12 cellular contexts compared by ENCODE assay signal in genomic region chr19:18866800-18867123, GRCh38. TPM values are rescaled to one million over a fixed set of nuclear protein-coding genes. Genes with fewer than 3 reads are reported as not detected.
A peak's percentile ranks its signal among the peaks of the same experiment; 100 is the strongest.
DNase-seq lines count a peak whose midpoint lies in the region; ATAC-seq and TF ChIP-seq lines count a peak whose summit lies in the region.
"Had no signal": no experiment of that assay in that cellular context is flagged by ENCODE, and none has a peak within 500 bp of the region (broad histone marks: within the 10 kb centered on the region; RNA-seq: fewer than 3 reads in every experiment).

No MANE protein-coding gene starts in this region.

- no peak overlapping the region for H3K9ac ChIP-seq in PC-3 (ENCODE audit: low read length)

- H3K27ac Mint-ChIP-seq in endothelial cell (ENCODE audit: unreplicated experiment), result peak overlapping the region; percentile 61
- peak overlapping the region; percentile 59 for H3K27ac Mint-ChIP-seq in stimulated activated naive B cell treated with anti-CD40 and anti-IgM and Interleukin-4, amounts not matched to agents 10 μg/mL and 1 μg/mL and 100 μg/mL, for 72 hours

- DNase-seq in PC-3 (no peak), endothelial cell (ENCODE audit: low spot score) (no peak), MV-4-11 (lab: John Stamatoyannopoulos, UW) (no peak), glomerular visceral epithelial cell (ENCODE audit: extremely low spot score) (no peak)
- DNase-seq in stimulated activated naive B cell treated with anti-CD40 and anti-IgM and Interleukin-4, amounts not matched to agents 10 μg/mL and 1 μg/mL and 100 μg/mL, for 72 hours, result no peak
- DNase-seq in stimulated activated CD4-positive, alpha-beta T cell treated with anti-CD3 and anti-CD28 coated beads, Interleukin-12 subunit alpha, Interleukin-12 subunit beta, amount 100 ng/mL, for 4 hours, result no peak
- DNase-seq: DMS 273 treated with DMSO at 0.1 percent for 48 hours, NCI-H187, tibial artery had no signal

- H3K79me2 ChIP-seq in PC-3 (ENCODE audit: low read length), result no peaks in the 10 kb centered on the region

- no peak overlapping the region for H3K4me2 ChIP-seq in PC-3 (ENCODE audit: low read length)
- H3K4me2 ChIP-seq: BLaER1 treated with 17β-estradiol and CSF1 and Interleukin-3, amounts not matched to agents 10 nM and 100 nM had no signal

- H3K36me3 ChIP-seq in HEK293 (ENCODE audit: control insufficient read depth in 2 of 2, insufficient read depth in 1 of 2, low read length in 2 of 2) (peaks cover 18 to 68% of the 10 kb centered on the region in 2 experiments; a peak in 2 of 3 replicates), PC-3 (ENCODE audit: low read depth, low read length) (peaks cover 37% of the 10 kb centered on the region)

- H3K4me1 ChIP-seq in HEK293 (ENCODE audit: control insufficient read depth, insufficient read depth, low read length), result peaks cover 4% of the 10 kb centered on the region
- no peaks in the 10 kb centered on the region for H3K4me1 ChIP-seq in PC-3 (ENCODE audit: insufficient read depth, low read length)

- no peak for TF ChIP-seq CTCF in HEK293 (tag by site-specific recombination; IDR thresholded peaks at IDR 0.05)
- TF ChIP-seq CTCF in PC-3 (conservative IDR thresholded peaks at IDR 0.05; ENCODE audit: low read depth, low read length), result peak; percentile 47
- TF ChIP-seq CTCF in endothelial cell (IDR thresholded peaks at IDR 0.05; ENCODE audit: unreplicated experiment), result peak; percentile 28

- peaks cover 16% of the 10 kb centered on the region for H3K27me3 Mint-ChIP-seq in endothelial cell (ENCODE audit: unreplicated experiment)
- peaks cover 11 to 13% of the 10 kb centered on the region in 2 donors for H3K27me3 Mint-ChIP-seq in stimulated activated naive B cell treated with anti-CD40 and anti-IgM and Interleukin-4, amounts not matched to agents 10 μg/mL and 1 μg/mL and 100 μg/mL, for 72 hours

- no peaks in the 10 kb centered on the region for H3F3A ChIP-seq in PC-3 (ENCODE audit: low read length, unreplicated experiment)

- H3K27ac ChIP-seq in HEK293 (ENCODE audit: extremely low read depth, low read depth, low read length) (no peak overlapping the region), PC-3 (ENCODE audit: low read length) (no peak overlapping the region)
- H3K27ac ChIP-seq: ascending aorta; BLaER1 treated with 17β-estradiol and CSF1 and Interleukin-3, amounts not matched to agents 10 nM and 100 nM; tibial artery had no signal

- H3K9me3 ChIP-seq in HEK293 (ENCODE audit: control insufficient read depth, insufficient read depth, low read depth, low read length) (no peaks in the 10 kb centered on the region), PC-3 (ENCODE audit: low read length) (no peaks in the 10 kb centered on the region)
- H3K9me3 ChIP-seq: ascending aorta; BLaER1 treated with 17β-estradiol and CSF1 and Interleukin-3, amounts not matched to agents 10 nM and 100 nM; tibial artery had no signal

- no peaks in the 10 kb centered on the region for H3K4me1 Mint-ChIP-seq in endothelial cell (ENCODE audit: unreplicated experiment)
- H3K4me1 Mint-ChIP-seq in stimulated activated naive B cell treated with anti-CD40 and anti-IgM and Interleukin-4, amounts not matched to agents 10 μg/mL and 1 μg/mL and 100 μg/mL, for 72 hours, result peaks cover 7 to 11% of the 10 kb centered on the region in 2 donors

- CTCF ChIA-PET in HEK293 (lab: Yijun Ruan, JAX) (interaction anchor here (0.6 to 3.8 kb wide), 25 partner anchors 8 to 673 kb away, joined by 3 to 32 read pairs (median 4); partner anchors contain the start of gene UPF1), PC-3 (lab: Charles Lee) (no interaction called here)

- no peaks in the 10 kb centered on the region for H3K9me3 Mint-ChIP-seq in endothelial cell (ENCODE audit: unreplicated experiment)
- H3K9me3 Mint-ChIP-seq in stimulated activated naive B cell treated with anti-CD40 and anti-IgM and Interleukin-4, amounts not matched to agents 10 μg/mL and 1 μg/mL and 100 μg/mL, for 72 hours, result no peaks in the 10 kb centered on the region

- ATAC-seq in PC-3, result no peak
- ATAC-seq in stimulated activated naive B cell treated with anti-CD40 and anti-IgM and Interleukin-4, amounts not matched to agents 10 μg/mL and 1 μg/mL and 100 μg/mL, for 72 hours (replicated peaks), result no peak

- intact Hi-C loops in PC-3 (cut with micrococcal nuclease), result no loop called here

- H4K20me1 ChIP-seq in PC-3 (ENCODE audit: low read length), result peaks cover 3% of the 10 kb centered on the region; the same call in 1 of the 2 replicates

- H3K4me3 ChIP-seq in HEK293 (ENCODE audit: low read depth, low read length), result no peak overlapping the region
- no peak overlapping the region for H3K4me3 ChIP-seq in PC-3 (ENCODE audit: low read length)
- H3K4me3 ChIP-seq: ascending aorta; BLaER1 treated with 17β-estradiol and CSF1 and Interleukin-3, amounts not matched to agents 10 nM and 100 nM; tibial artery had no signal

- H3K4me3 Mint-ChIP-seq in endothelial cell (ENCODE audit: unreplicated experiment), result no peak overlapping the region
- H3K4me3 Mint-ChIP-seq in stimulated activated naive B cell treated with anti-CD40 and anti-IgM and Interleukin-4, amounts not matched to agents 10 μg/mL and 1 μg/mL and 100 μg/mL, for 72 hours, result no peak overlapping the region

- H3K36me3 Mint-ChIP-seq in endothelial cell (ENCODE audit: low read depth, unreplicated experiment), result peaks cover 20% of the 10 kb centered on the region
- H3K36me3 Mint-ChIP-seq in stimulated activated naive B cell treated with anti-CD40 and anti-IgM and Interleukin-4, amounts not matched to agents 10 μg/mL and 1 μg/mL and 100 μg/mL, for 72 hours, result peaks cover 48 to 55% of the 10 kb centered on the region in 2 donors

- H3K9me2 ChIP-seq in PC-3 (replicated peaks; ENCODE audit: low read length), result no peaks in the 10 kb centered on the region

- POLR2A ChIA-PET in HEK293 (lab: Yijun Ruan, JAX) (interaction anchor here (0.5 to 0.7 kb wide), 2 partner anchors 11 to 25 kb away, joined by 3 to 5 read pairs; no protein-coding TSS in a partner anchor), PC-3 (lab: Charles Lee; ENCODE audit: unreplicated experiment) (no interaction called here)

- H2AFZ ChIP-seq in PC-3 (ENCODE audit: low read length), result no peak overlapping the region

- H3K27me3 ChIP-seq in PC-3 (ENCODE audit: low read length), result no peaks in the 10 kb centered on the region
- H3K27me3 ChIP-seq: ascending aorta had no signal

- no TSS peak for BruUV-seq in PC-3 (replicated peaks; lab: Mats Ljungman, UMichigan)

TF ChIP-seq in HEK293, 187 proteins besides CTCF, POLR2A, EP300 and RAD21:
- TF ChIP-seq SP2 (tag by site-specific recombination; IDR thresholded peaks at IDR 0.05) (no peak), ZNF341 (tag by site-specific recombination; IDR thresholded peaks at IDR 0.05; ENCODE audit: low read depth) (0 out of 2 replicates have a peak, but pooled peaks have one; percentile 36), KLF8 (tag by site-specific recombination; IDR thresholded peaks at IDR 0.05) (0 out of 2 replicates have a peak, but pooled peaks have one; percentile 5)

RNA-seq across cellular contexts. Expression of gene CERS1, which starts 29.2 kb away (rescaled TPM):
- total RNA-seq in PC-3 (2014; rRNA removed) (0.95 and 3.3 TPM in 2 replicates), endothelial cell (ENCODE audit: unreplicated experiment) (15.7 TPM)
- total RNA-seq: ascending aorta had no signal

RNA-seq across cellular contexts. Expression of gene UPF1, which starts 35.0 kb away (rescaled TPM):
- total RNA-seq in PC-3 (2014; rRNA removed) (97.1 and 155 TPM in 2 replicates), endothelial cell (ENCODE audit: unreplicated experiment) (69.8 TPM)

RNA-seq across cellular contexts. Expression of gene COPE, which starts 52.4 kb away (rescaled TPM):
- total RNA-seq in PC-3 (2014; rRNA removed), result 408 and 410 TPM in 2 replicates
- 213 TPM for total RNA-seq in endothelial cell (ENCODE audit: unreplicated experiment)

RNA-seq across cellular contexts. Expression of gene DDX49, which starts 52.8 kb away (rescaled TPM):
- total RNA-seq in PC-3 (2014; rRNA removed) (120 and 145 TPM in 2 replicates), endothelial cell (ENCODE audit: unreplicated experiment) (33.7 TPM)
